In genomic region chrX:112698946-112699345, GRCh38 we compare ENCODE assay signal across 36 cellular contexts. TPM values are rescaled to one million over a fixed set of nuclear protein-coding genes. Genes with fewer than 3 reads are reported as not detected.
"Had no signal": no experiment of that assay in that cellular context is flagged by ENCODE, and none has a peak within 500 bp of the region (broad histone marks: within the 10 kb centered on the region; RNA-seq: fewer than 3 reads in every experiment).

No MANE protein-coding gene starts in this region.

- DNase-seq: Karpas-422, Kasumi-1, MG63, MM.1S, MV-4-11, NCI-H1048, NCI-H1092, NCI-H1092 treated with DMSO at 0.1 percent for 48 hours, NCI-H1105, NCI-H1105 treated with DMSO at 0.1 percent for 48 hours, NCI-H1417, NCI-H1417 treated with DMSO at 0.1 percent for 48 hours, NCI-H1436, NCI-H1436 treated with DMSO at 0.1 percent for 48 hours, NCI-H146, NCI-H1694, NCI-H1694 treated with DMSO at 0.1 percent for 48 hours, NCI-H187, NCI-H187 treated with DMSO at 0.1 percent for 48 hours, NCI-H1930, NCI-H2029, NCI-H2029 treated with DMSO at 0.1 percent for 48 hours, NCI-H2081, NCI-H2081 treated with DMSO at 0.1 percent for 48 hours, NCI-H2107, NCI-H2171, NCI-H2171 treated with DMSO at 0.1 percent for 48 hours, NCI-H2227 treated with DMSO at 0.1 percent for 48 hours, NCI-H226, NCI-H345, NCI-H446, NCI-H446 treated with DMSO at 0.1 percent for 48 hours, NCI-H510A had no signal

RNA-seq across cellular contexts. Expression of gene LHFPL1, which starts 19.2 kb away (rescaled TPM):
- total RNA-seq: LHCN-M2, MCF 10A, NCI-H460 had no signal
